Comparison of ENCODE assay signal across 8 cellular contexts in genomic region chrX:129779747-129780146, GRCh38. TPM values are rescaled to one million over a fixed set of nuclear protein-coding genes. Genes with fewer than 3 reads are reported as not detected.
DNase-seq lines count a peak whose midpoint lies in the region; ATAC-seq and TF ChIP-seq lines count a peak whose summit lies in the region.

Gene SASH3, plus strand, starts transcription at chrX:129779949. Its CDS starts 149 bp downstream, at chrX:129780098.

- H3K4me1 Mint-ChIP-seq in activated B cell treated with CpG ODN at 0.5 μM for 24 hours = peaks cover 75% of the 10 kb centered on the region
- peaks cover 56% of the 10 kb centered on the region for H3K4me1 Mint-ChIP-seq in stimulated activated memory B cell treated with anti-CD40 and anti-IgM and Interleukin-4, amounts not matched to agents 10 μg/mL and 1 μg/mL and 100 μg/mL, for 72 hours

- H3K4me3 Mint-ChIP-seq in activated B cell treated with CpG ODN at 0.5 μM for 24 hours = peak within 1 kb of the TSS; percentile 93
- peak within 1 kb of the TSS; percentile 86 for H3K4me3 Mint-ChIP-seq in stimulated activated memory B cell treated with anti-CD40 and anti-IgM and Interleukin-4, amounts not matched to agents 10 μg/mL and 1 μg/mL and 100 μg/mL, for 72 hours

- TF ChIP-seq CTCF in activated B cell treated with CpG ODN at 0.5 μM for 24 hours (IDR thresholded peaks at IDR 0.05) = no peak

- POLR2A ChIA-PET in activated B cell treated with CpG ODN at 0.5 μM for 24 hours (lab: Charles Lee) = interaction anchor here (0.5 to 18.0 kb wide), 10 partner anchors 10 to 341 kb away, joined by 3 to 261 read pairs (median 6); partner anchors contain the start of genes UTP14A and XPNPEP2

- H3K36me3 Mint-ChIP-seq in activated B cell treated with CpG ODN at 0.5 μM for 24 hours (ENCODE audit: low read depth) = peaks cover 36% of the 10 kb centered on the region
- peaks cover 38% of the 10 kb centered on the region for H3K36me3 Mint-ChIP-seq in stimulated activated memory B cell treated with anti-CD40 and anti-IgM and Interleukin-4, amounts not matched to agents 10 μg/mL and 1 μg/mL and 100 μg/mL, for 72 hours

- DNase-seq in activated B cell treated with CpG ODN at 0.5 μM for 24 hours = peak; percentile 47
- no peak for DNase-seq in DMS 273 treated with DMSO at 0.1 percent for 48 hours (lab: John Stamatoyannopoulos, UW)
- no peak for DNase-seq in epidermal melanocyte (ENCODE audit: insufficient read length, low spot score)

- CTCF ChIA-PET in activated B cell treated with CpG ODN at 0.5 μM for 24 hours (lab: Charles Lee) = interaction anchor here (0.7 to 2.8 kb wide), 3 partner anchors 21 to 53 kb away, joined by 3 to 10 read pairs (median 3); no protein-coding TSS in a partner anchor

- peak within 1 kb of the TSS; percentile 96 for H3K27ac Mint-ChIP-seq in activated B cell treated with CpG ODN at 0.5 μM for 24 hours
- peak within 1 kb of the TSS; percentile 90 for H3K27ac Mint-ChIP-seq in stimulated activated memory B cell treated with anti-CD40 and anti-IgM and Interleukin-4, amounts not matched to agents 10 μg/mL and 1 μg/mL and 100 μg/mL, for 72 hours

- H3K27me3 Mint-ChIP-seq in activated B cell treated with CpG ODN at 0.5 μM for 24 hours = no peaks in the 10 kb centered on the region
- H3K27me3 Mint-ChIP-seq in stimulated activated memory B cell treated with anti-CD40 and anti-IgM and Interleukin-4, amounts not matched to agents 10 μg/mL and 1 μg/mL and 100 μg/mL, for 72 hours = no peaks in the 10 kb centered on the region

- intact Hi-C loops in activated B cell treated with CpG ODN at 0.5 μM for 24 hours (cut with micrococcal nuclease) = loop anchor here (2.0 to 5.0 kb wide), 3 partner anchors 41 to 203 kb away; partner anchors contain the start of genes BCORL1, XPNPEP2 and ZDHHC9

- peak; percentile 32 for ATAC-seq in HG03064 (IDR thresholded peaks at IDR 0.05; ENCODE audit: low read depth, unreplicated experiment)
- peak; percentile 41 for ATAC-seq in activated B cell treated with CpG ODN at 0.5 μM for 24 hours (ENCODE audit: low read depth)
- ATAC-seq in esophagus mucosa = peak; percentile 45
- ATAC-seq in stimulated activated memory B cell treated with anti-CD40 and anti-IgM and Interleukin-4, amounts not matched to agents 10 μg/mL and 1 μg/mL and 100 μg/mL, for 72 hours = peak; percentile 74
- no peak for ATAC-seq in GM18517 (IDR thresholded peaks at IDR 0.05; ENCODE audit: unreplicated experiment)

- TF ChIP-seq POLR2A in GM18526 (IDR thresholded peaks at IDR 0.05; ENCODE audit: extremely low read depth, insufficient read length) = peak; percentile 83

- no peaks in the 10 kb centered on the region for H3K9me3 Mint-ChIP-seq in activated B cell treated with CpG ODN at 0.5 μM for 24 hours
- peaks cover 3% of the 10 kb centered on the region for H3K9me3 Mint-ChIP-seq in stimulated activated memory B cell treated with anti-CD40 and anti-IgM and Interleukin-4, amounts not matched to agents 10 μg/mL and 1 μg/mL and 100 μg/mL, for 72 hours

RNA-seq across cellular contexts. Expression of gene SASH3, which starts in this region (rescaled TPM):
- total RNA-seq in activated B cell treated with CpG ODN at 0.5 μM for 24 hours (209 TPM in 2 replicates), esophagus mucosa (1.6 TPM)

Comparison
In these comparisons a context has a peak if more than half of its experiments do, and no peak if none do; other contexts are left out.
1. RNA of gene SASH3 (total RNA-seq): 209 TPM in activated B cell treated with CpG ODN at 0.5 μM for 24 hours; 1.6 TPM in esophagus mucosa (single experiment); every median in the first group is over 10 times any median in the second.